In the genomic region with DNA sequence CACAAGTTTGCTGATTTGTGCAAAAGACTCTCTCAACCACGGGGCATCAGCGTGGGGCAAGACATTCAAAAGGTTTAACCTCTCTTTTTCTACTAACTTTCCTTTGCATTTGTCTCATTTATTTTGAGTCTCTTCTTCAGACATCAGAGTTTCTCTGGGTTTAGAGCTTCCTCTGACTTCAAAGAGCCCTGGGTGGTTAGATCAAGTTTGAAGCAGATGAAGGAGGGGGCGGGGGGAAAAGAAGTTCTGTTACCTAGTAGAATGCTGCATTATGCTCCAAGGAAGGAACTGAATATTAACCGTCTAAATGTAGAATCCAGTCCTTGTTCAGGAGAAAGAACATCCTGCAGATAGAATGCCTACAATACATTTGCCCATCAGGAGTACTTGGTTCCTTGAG, we compare ENCODE assay signal across 24 cellular contexts. TPM values are rescaled to one million over a fixed set of nuclear protein-coding genes. Genes with fewer than 3 reads are reported as not detected.
DNase-seq lines count a peak whose midpoint lies in the region; ATAC-seq lines count a peak whose summit lies in the region.
"Had no signal": no experiment of that assay in that cellular context is flagged by ENCODE, and none has a peak within 500 bp of the region (broad histone marks: within the 10 kb centered on the region; RNA-seq: fewer than 3 reads in every experiment).

No MANE protein-coding gene starts in this region.

- H3K27ac Mint-ChIP-seq in activated CD4-positive, alpha-beta T cell treated with anti-CD3 and anti-CD28 coated beads, Interleukin-2, amount 10 ng/mL, durations not matched to agents 7 days and 5 days = peak overlapping the region; percentile 80
- peak overlapping the region in 1 of 7 donors; percentile 8 for H3K27ac Mint-ChIP-seq in CD4-positive, alpha-beta memory T cell
- H3K27ac Mint-ChIP-seq in activated naive CD8-positive, alpha-beta T cell = peak overlapping the region; percentile 83
- peak overlapping the region; percentile 63 to 97 (median 94) for H3K27ac Mint-ChIP-seq in naive thymus-derived CD8-positive, alpha-beta T cell

- CTCF ChIA-PET in activated CD4-positive, alpha-beta T cell treated with anti-CD3 and anti-CD28 coated beads, Interleukin-2, amount 10 ng/mL, durations not matched to agents 7 days and 5 days (lab: Charles Lee) = no interaction called here
- CTCF ChIA-PET in CD4-positive, alpha-beta memory T cell (lab: Charles Lee; ENCODE audit: partially characterized antibody) = no interaction called here

- intact Hi-C loops in CD4-positive, alpha-beta memory T cell (cut with micrococcal nuclease) = no loop called here
- intact Hi-C loops in sciatic nerve (cut with DNase I) = no loop called here

- no peaks in the 10 kb centered on the region for H3K36me3 Mint-ChIP-seq in activated CD4-positive, alpha-beta T cell treated with anti-CD3 and anti-CD28 coated beads, Interleukin-2, amount 10 ng/mL, durations not matched to agents 7 days and 5 days (ENCODE audit: low read depth)
- H3K36me3 Mint-ChIP-seq in CD4-positive, alpha-beta memory T cell = no peaks in the 10 kb centered on the region
- H3K36me3 Mint-ChIP-seq in activated naive CD8-positive, alpha-beta T cell = no peaks in the 10 kb centered on the region
- H3K36me3 Mint-ChIP-seq in naive thymus-derived CD8-positive, alpha-beta T cell = no peaks in the 10 kb centered on the region

- no peaks in the 10 kb centered on the region for H3K9me3 ChIP-seq in CD4-positive, alpha-beta memory T cell (ENCODE audit: control insufficient read depth in 1 of 2, low read length in 2 of 2)
- H3K9me3 ChIP-seq: Caco-2, psoas muscle, uterus had no signal

- H3K27ac ChIP-seq in CD4-positive, alpha-beta memory T cell (ENCODE audit: low read depth, low read length) = no peak overlapping the region
- H3K27ac ChIP-seq: body of pancreas, psoas muscle, uterus had no signal

- H3K4me3 ChIP-seq in CD4-positive, alpha-beta memory T cell (ENCODE audit: low read length in 2 of 2) = no peak overlapping the region
- H3K4me3 ChIP-seq: body of pancreas, psoas muscle, uterus had no signal

- ATAC-seq in naive thymus-derived CD8-positive, alpha-beta T cell = peak; percentile 99 to 100
- ATAC-seq in HG02884 (IDR thresholded peaks at IDR 0.05; ENCODE audit: unreplicated experiment) (no peak), GM18909 (IDR thresholded peaks at IDR 0.05; ENCODE audit: poor library complexity, unreplicated experiment) (no peak), sciatic nerve (no peak)
- ATAC-seq: body of pancreas, psoas muscle had no signal

- no peaks in the 10 kb centered on the region for H3K27me3 Mint-ChIP-seq in activated CD4-positive, alpha-beta T cell treated with anti-CD3 and anti-CD28 coated beads, Interleukin-2, amount 10 ng/mL, durations not matched to agents 7 days and 5 days
- H3K27me3 Mint-ChIP-seq in CD4-positive, alpha-beta memory T cell = peaks cover 2 to 4% of the 10 kb centered on the region in 2 donors
- no peaks in the 10 kb centered on the region for H3K27me3 Mint-ChIP-seq in activated naive CD8-positive, alpha-beta T cell
- H3K27me3 Mint-ChIP-seq in naive thymus-derived CD8-positive, alpha-beta T cell = no peaks in the 10 kb centered on the region

- DNase-seq in activated CD4-positive, alpha-beta T cell treated with anti-CD3 and anti-CD28 coated beads, Interleukin-2, amount 10 ng/mL, durations not matched to agents 7 days and 5 days = peak; percentile 47
- DNase-seq in activated CD4-positive, alpha-beta T cell treated with anti-CD3 and anti-CD28 coated beads for 1 hour = no peak
- DNase-seq in CD4-positive, alpha-beta memory T cell = peak in 4 of 5 donors; percentile 7 to 21 (median 18)
- DNase-seq in naive thymus-derived CD8-positive, alpha-beta T cell = peak in 9 of 10 donors; percentile 7 to 74 (median 42)
- no peak for DNase-seq in sciatic nerve (ENCODE audit: low spot score)
- DNase-seq: activated CD8-positive, alpha-beta memory T cell treated with anti-CD3 and anti-CD28 coated beads, Interleukin-2, amount 50 U/mL, for 4 hours; AML-193; body of pancreas; Caco-2; effector CD4-positive, alpha-beta T cell; HCEC 1CT; head of caudate nucleus; IMR-90; NCI-H1092; NCI-H1930; NCI-H526 treated with DMSO at 0.1 percent for 48 hours; nucleus accumbens; psoas muscle; stimulated activated CD8-positive, alpha-beta memory T cell treated with anti-CD3 and anti-CD28 coated beads, Interleukin-4, amount 100 ng/mL, for 48 hours; substantia nigra; uterus had no signal

- H3K27me3 ChIP-seq in CD4-positive, alpha-beta memory T cell (ENCODE audit: insufficient read depth, low read length) = no peaks in the 10 kb centered on the region
- H3K27me3 ChIP-seq: body of pancreas, uterus had no signal

- H3K4me1 Mint-ChIP-seq in activated CD4-positive, alpha-beta T cell treated with anti-CD3 and anti-CD28 coated beads, Interleukin-2, amount 10 ng/mL, durations not matched to agents 7 days and 5 days = peaks cover 12% of the 10 kb centered on the region
- H3K4me1 Mint-ChIP-seq in CD4-positive, alpha-beta memory T cell = peaks cover 4 to 11% (median 6%) of the 10 kb centered on the region in 4 donors
- peaks cover 21% of the 10 kb centered on the region for H3K4me1 Mint-ChIP-seq in activated naive CD8-positive, alpha-beta T cell (ENCODE audit: low read depth)
- H3K4me1 Mint-ChIP-seq in naive thymus-derived CD8-positive, alpha-beta T cell = peaks cover 5 to 29% (median 18%) of the 10 kb centered on the region in 4 donors

- H3K36me3 ChIP-seq in CD4-positive, alpha-beta memory T cell (ENCODE audit: insufficient read depth, low read length) = no peaks in the 10 kb centered on the region
- H3K36me3 ChIP-seq: uterus had no signal

- POLR2A ChIA-PET in activated CD4-positive, alpha-beta T cell treated with anti-CD3 and anti-CD28 coated beads, Interleukin-2, amount 10 ng/mL, durations not matched to agents 7 days and 5 days (lab: Charles Lee) = no interaction called here
- POLR2A ChIA-PET in CD4-positive, alpha-beta memory T cell (lab: Charles Lee; ENCODE audit: partially characterized antibody) = no interaction called here
- POLR2A ChIA-PET in naive thymus-derived CD8-positive, alpha-beta T cell (lab: Charles Lee) = interaction anchor here (1.6 to 1.8 kb wide), 2 partner anchors 65 to 67 kb away, joined by 3 to 6 read pairs; partner anchors contain the start of gene FANCF

- peak overlapping the region; percentile 21 for H3K4me3 Mint-ChIP-seq in activated CD4-positive, alpha-beta T cell treated with anti-CD3 and anti-CD28 coated beads, Interleukin-2, amount 10 ng/mL, durations not matched to agents 7 days and 5 days
- peak overlapping the region in 7 of 8 donors; percentile 12 to 73 (median 40) for H3K4me3 Mint-ChIP-seq in CD4-positive, alpha-beta memory T cell
- H3K4me3 Mint-ChIP-seq in activated naive CD8-positive, alpha-beta T cell = peak overlapping the region; percentile 80
- H3K4me3 Mint-ChIP-seq in naive thymus-derived CD8-positive, alpha-beta T cell = peak overlapping the region; percentile 71 to 92 (median 82)

- peaks cover 8% of the 10 kb centered on the region for H3K4me1 ChIP-seq in CD4-positive, alpha-beta memory T cell (ENCODE audit: insufficient read depth, low read length)
- H3K4me1 ChIP-seq: psoas muscle, uterus had no signal

- no peaks in the 10 kb centered on the region for H3K9me3 Mint-ChIP-seq in activated CD4-positive, alpha-beta T cell treated with anti-CD3 and anti-CD28 coated beads, Interleukin-2, amount 10 ng/mL, durations not matched to agents 7 days and 5 days
- H3K9me3 Mint-ChIP-seq in CD4-positive, alpha-beta memory T cell = no peaks in the 10 kb centered on the region
- no peaks in the 10 kb centered on the region for H3K9me3 Mint-ChIP-seq in activated naive CD8-positive, alpha-beta T cell (ENCODE audit: low read depth)
- H3K9me3 Mint-ChIP-seq in naive thymus-derived CD8-positive, alpha-beta T cell = peaks cover 0 to 2% (median 0%) of the 10 kb centered on the region in 9 donors

RNA-seq across cellular contexts. Expression of gene GAS2, which starts 24.5 kb away (rescaled TPM):
- total RNA-seq in activated CD4-positive, alpha-beta T cell treated with anti-CD3 and anti-CD28 coated beads, Interleukin-2, amount 10 ng/mL, durations not matched to agents 7 days and 5 days = 1 to 10 TPM in 1 of 2 experiments, under 1 TPM in 1; 0.98 to 1.3 TPM
- total RNA-seq in CD4-positive, alpha-beta memory T cell = 1 to 10 TPM; 3.3 to 3.4 TPM
- polyA plus RNA-seq in CD4-positive, alpha-beta memory T cell = 1 to 10 TPM; 2.7 to 3.0 TPM
- 1 to 10 TPM; 5.7 to 6.0 TPM for total RNA-seq in naive thymus-derived CD8-positive, alpha-beta T cell
- polyA plus RNA-seq in naive thymus-derived CD8-positive, alpha-beta T cell = 1 to 10 TPM; 2.9 to 5.0 (median 3.9) TPM
- total RNA-seq in sciatic nerve = 22.1 TPM

Comparison
In these comparisons a context has a peak if more than half of its experiments do, and no peak if none do; other contexts are left out.
1. DNase-seq: peak in activated CD4-positive, alpha-beta T cell treated with anti-CD3 and anti-CD28 coated beads, Interleukin-2, amount 10 ng/mL, durations not matched to agents 7 days and 5 days (single experiment), CD4-positive, alpha-beta memory T cell (4 of 5) and naive thymus-derived CD8-positive, alpha-beta T cell (9 of 10); none in activated CD4-positive, alpha-beta T cell treated with anti-CD3 and anti-CD28 coated beads for 1 hour (single experiment) and sciatic nerve (single experiment).
2. H3K4me3 Mint-ChIP-seq: peak in every context shown above with its lines; median percentile 82 in naive thymus-derived CD8-positive, alpha-beta T cell; 80 in activated naive CD8-positive, alpha-beta T cell; 40 in CD4-positive, alpha-beta memory T cell; 21 in activated CD4-positive, alpha-beta T cell treated with anti-CD3 and anti-CD28 coated beads, Interleukin-2, amount 10 ng/mL, durations not matched to agents 7 days and 5 days.
3. ATAC-seq: peak in naive thymus-derived CD8-positive, alpha-beta T cell (2 of 2); none in HG02884 (single experiment), GM18909 (single experiment) and sciatic nerve (single experiment).